Comparison of ENCODE assay signal across 13 cellular contexts in the genomic region with DNA sequence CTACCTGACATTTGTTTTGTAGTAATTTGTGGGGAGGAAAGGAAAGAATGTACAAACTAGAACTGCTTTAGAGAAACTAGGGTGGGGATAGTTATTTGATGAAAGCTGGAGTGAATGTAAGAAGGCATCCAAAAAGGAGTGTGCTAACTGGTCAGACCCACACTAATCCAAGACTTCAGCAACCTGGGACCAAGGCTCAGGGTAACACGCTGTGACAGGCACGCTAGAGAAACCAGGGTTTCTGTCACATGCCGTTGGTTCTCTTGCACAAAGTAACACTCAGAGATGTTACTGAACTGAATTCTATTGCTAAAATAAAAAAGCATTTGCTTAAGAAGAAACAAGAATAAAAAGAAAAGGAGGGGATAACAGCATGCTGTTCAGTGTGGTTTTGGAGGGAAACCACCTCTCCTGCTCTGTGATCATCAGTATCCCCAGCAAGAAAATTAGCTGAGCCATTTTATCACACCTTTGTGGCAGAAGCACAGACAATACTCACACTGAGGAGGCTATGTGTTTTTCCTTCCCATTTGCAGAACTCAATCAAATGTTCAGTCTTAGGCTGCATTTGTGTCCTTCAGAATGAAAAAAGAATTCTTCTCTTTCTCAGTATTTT. TPM values are rescaled to one million over a fixed set of nuclear protein-coding genes. Genes with fewer than 3 reads are reported as not detected.
DNase-seq lines count a peak whose midpoint lies in the region; ATAC-seq and TF ChIP-seq lines count a peak whose summit lies in the region.
"Had no signal": no experiment of that assay in that cellular context is flagged by ENCODE, and none has a peak within 500 bp of the region (broad histone marks: within the 10 kb centered on the region; RNA-seq: fewer than 3 reads in every experiment).

No MANE protein-coding gene starts in this region.

- peaks cover 22% of the 10 kb centered on the region for H3K4me1 Mint-ChIP-seq in activated CD4-positive, alpha-beta T cell treated with anti-CD3 and anti-CD28 coated beads, Interleukin-2, amount 10 ng/mL, durations not matched to agents 24 days and 14 days
- peaks cover 21% of the 10 kb centered on the region for H3K4me1 Mint-ChIP-seq in WTC11
- H3K4me1 Mint-ChIP-seq in stimulated activated naive CD8-positive, alpha-beta T cell treated with anti-CD3 and anti-CD28 coated beads, Interleukin-15, Interleukin-2, amounts not matched to agents 100 ng/mL and 50 ng/mL, for 24 hours (ENCODE audit: low read depth) = peaks cover 22% of the 10 kb centered on the region

- peaks cover 11% of the 10 kb centered on the region for H3K27me3 Mint-ChIP-seq in activated CD4-positive, alpha-beta T cell treated with anti-CD3 and anti-CD28 coated beads, Interleukin-2, amount 10 ng/mL, durations not matched to agents 24 days and 14 days
- H3K27me3 Mint-ChIP-seq in WTC11 (ENCODE audit: low read depth) = no peaks in the 10 kb centered on the region
- peaks cover 7% of the 10 kb centered on the region for H3K27me3 Mint-ChIP-seq in stimulated activated naive CD8-positive, alpha-beta T cell treated with anti-CD3 and anti-CD28 coated beads, Interleukin-15, Interleukin-2, amounts not matched to agents 100 ng/mL and 50 ng/mL, for 24 hours

- H3K36me3 Mint-ChIP-seq in activated CD4-positive, alpha-beta T cell treated with anti-CD3 and anti-CD28 coated beads, Interleukin-2, amount 10 ng/mL, durations not matched to agents 24 days and 14 days (ENCODE audit: low read depth) = no peaks in the 10 kb centered on the region
- no peaks in the 10 kb centered on the region for H3K36me3 Mint-ChIP-seq in WTC11
- no peaks in the 10 kb centered on the region for H3K36me3 Mint-ChIP-seq in stimulated activated naive CD8-positive, alpha-beta T cell treated with anti-CD3 and anti-CD28 coated beads, Interleukin-15, Interleukin-2, amounts not matched to agents 100 ng/mL and 50 ng/mL, for 24 hours (ENCODE audit: low read depth)

- intact Hi-C loops in activated CD4-positive, alpha-beta T cell treated with anti-CD3 and anti-CD28 coated beads, Interleukin-2, amount 10 ng/mL, durations not matched to agents 24 days and 14 days (cut with micrococcal nuclease) = loop anchor here (1.0 to 2.0 kb wide), 6 partner anchors 33 to 645 kb away; no protein-coding TSS in a partner anchor
- intact Hi-C loops in lower leg skin (cut with DNase I; ENCODE audit: low total_unique reads) = loop anchor here (5.0 to 10.0 kb wide), 2 partner anchors 171 to 334 kb away; partner anchors contain the start of gene CD200R1

- H3K36me3 ChIP-seq in right atrium auricular region = no peaks in the 10 kb centered on the region
- H3K36me3 ChIP-seq: cardiac muscle cell, lower lobe of right lung, neutrophil, thoracic aorta had no signal

- DNase-seq in activated CD4-positive, alpha-beta T cell treated with anti-CD3 and anti-CD28 coated beads, Interleukin-2, amount 10 ng/mL, durations not matched to agents 24 days and 14 days = peak; percentile 61
- DNase-seq in activated CD4-positive, alpha-beta T cell treated with anti-CD3 and anti-CD28 coated beads, Interleukin-2, amount 50 U/mL, for 4 hours = no peak
- DNase-seq in WTC11 (ENCODE audit: low spot score) (no peak), foreskin keratinocyte (no peak), MV-4-11 (lab: John Stamatoyannopoulos, UW) (no peak), right atrium auricular region (ENCODE audit: low spot score) (no peak), lower leg skin (ENCODE audit: low spot score in 2 of 2) (no peak)

- no peak for TF ChIP-seq CTCF in WTC11 (IDR thresholded peaks at IDR 0.05)
- TF ChIP-seq CTCF in foreskin keratinocyte (conservative IDR thresholded peaks at IDR 0.05) = no peak
- no peak for TF ChIP-seq CTCF in right atrium auricular region (IDR thresholded peaks at IDR 0.05)
- no peak for TF ChIP-seq CTCF in lower leg skin (IDR thresholded peaks at IDR 0.05)

- H3K4me1 ChIP-seq in foreskin keratinocyte (peaks cover 40% of the 10 kb centered on the region), right atrium auricular region (peaks cover 0 to 40% of the 10 kb centered on the region in 2 donors)

- no peak overlapping the region for H3K27ac Mint-ChIP-seq in activated CD4-positive, alpha-beta T cell treated with anti-CD3 and anti-CD28 coated beads, Interleukin-2, amount 10 ng/mL, durations not matched to agents 24 days and 14 days
- no peak overlapping the region for H3K27ac Mint-ChIP-seq in WTC11
- H3K27ac Mint-ChIP-seq in stimulated activated naive CD8-positive, alpha-beta T cell treated with anti-CD3 and anti-CD28 coated beads, Interleukin-15, Interleukin-2, amounts not matched to agents 100 ng/mL and 50 ng/mL, for 24 hours = no peak overlapping the region

- WGBS in lower leg skin, 2 donors = 46% methylated on average over 3 of the region's 3 CpGs

- H3K4me3 ChIP-seq in right atrium auricular region (no peak overlapping the region), lower leg skin (ENCODE audit: low read depth, poor library complexity, severe bottlenecking) (no peak overlapping the region)
- H3K4me3 ChIP-seq: cardiac muscle cell, lower lobe of right lung had no signal

- H3K27ac ChIP-seq in foreskin keratinocyte (peak overlapping the region; percentile 6), right atrium auricular region (peak overlapping the region in 1 of 2 donors; percentile 24)
- H3K27ac ChIP-seq: cardiac muscle cell, epithelial cell of prostate, lower lobe of right lung, neutrophil, thoracic aorta had no signal

- H3K9me3 ChIP-seq in right atrium auricular region = no peaks in the 10 kb centered on the region
- H3K9me3 ChIP-seq: lower lobe of right lung, neutrophil, thoracic aorta had no signal

- H3K4me3 Mint-ChIP-seq in activated CD4-positive, alpha-beta T cell treated with anti-CD3 and anti-CD28 coated beads, Interleukin-2, amount 10 ng/mL, durations not matched to agents 24 days and 14 days = peak overlapping the region; percentile 78
- H3K4me3 Mint-ChIP-seq in WTC11 = no peak overlapping the region
- H3K4me3 Mint-ChIP-seq in stimulated activated naive CD8-positive, alpha-beta T cell treated with anti-CD3 and anti-CD28 coated beads, Interleukin-15, Interleukin-2, amounts not matched to agents 100 ng/mL and 50 ng/mL, for 24 hours = peak overlapping the region; percentile 11

- H3K9me3 Mint-ChIP-seq in activated CD4-positive, alpha-beta T cell treated with anti-CD3 and anti-CD28 coated beads, Interleukin-2, amount 10 ng/mL, durations not matched to agents 24 days and 14 days = no peaks in the 10 kb centered on the region
- H3K9me3 Mint-ChIP-seq in WTC11 = peaks cover 7% of the 10 kb centered on the region
- H3K9me3 Mint-ChIP-seq in stimulated activated naive CD8-positive, alpha-beta T cell treated with anti-CD3 and anti-CD28 coated beads, Interleukin-15, Interleukin-2, amounts not matched to agents 100 ng/mL and 50 ng/mL, for 24 hours = no peaks in the 10 kb centered on the region

- POLR2A ChIA-PET in WTC11 (lab: Charles Lee) = no interaction called here

- CTCF ChIA-PET in WTC11 (lab: Charles Lee) = interaction anchor here (0.6 to 7.5 kb wide), 14 partner anchors 9 to 532 kb away, joined by 3 to 66 read pairs (median 6); no protein-coding TSS in a partner anchor

- no peak for ATAC-seq in WTC11
- ATAC-seq in foreskin keratinocyte = no peak

- TF ChIP-seq POLR2A in lower leg skin (IDR thresholded peaks at IDR 0.05) = no peak

- no peaks in the 10 kb centered on the region for H3K27me3 ChIP-seq in foreskin keratinocyte
- H3K27me3 ChIP-seq in right atrium auricular region = no peaks in the 10 kb centered on the region
- H3K27me3 ChIP-seq: cardiac muscle cell had no signal

TF ChIP-seq in WTC11, 78 proteins besides CTCF, POLR2A, EP300 and RAD21:
- TF ChIP-seq MAX (CRISPR knock-in tag; IDR thresholded peaks at IDR 0.05) = peak; percentile 30; the same call in 1 of the 2 replicates
- TF ChIP-seq, protein P1, sequence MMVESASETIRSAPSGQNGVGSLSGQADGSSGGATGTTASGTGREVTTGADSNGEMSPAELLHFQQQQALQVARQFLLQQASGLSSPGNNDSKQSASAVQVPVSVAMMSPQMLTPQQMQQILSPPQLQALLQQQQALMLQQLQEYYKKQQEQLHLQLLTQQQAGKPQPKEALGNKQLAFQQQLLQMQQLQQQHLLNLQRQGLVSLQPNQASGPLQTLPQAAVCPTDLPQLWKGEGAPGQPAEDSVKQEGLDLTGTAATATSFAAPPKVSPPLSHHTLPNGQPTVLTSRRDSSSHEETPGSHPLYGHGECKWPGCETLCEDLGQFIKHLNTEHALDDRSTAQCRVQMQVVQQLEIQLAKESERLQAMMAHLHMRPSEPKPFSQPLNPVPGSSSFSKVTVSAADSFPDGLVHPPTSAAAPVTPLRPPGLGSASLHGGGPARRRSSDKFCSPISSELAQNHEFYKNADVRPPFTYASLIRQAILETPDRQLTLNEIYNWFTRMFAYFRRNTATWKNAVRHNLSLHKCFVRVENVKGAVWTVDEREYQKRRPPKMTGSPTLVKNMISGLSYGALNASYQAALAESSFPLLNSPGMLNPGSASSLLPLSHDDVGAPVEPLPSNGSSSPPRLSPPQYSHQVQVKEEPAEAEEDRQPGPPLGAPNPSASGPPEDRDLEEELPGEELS (CRISPR knock-in tag; IDR thresholded peaks at IDR 0.05) = no peak

RNA-seq across cellular contexts. Expression of gene CCDC80, which starts 2.8 kb away (rescaled TPM):
- not detected in 2 replicates for total RNA-seq in activated CD4-positive, alpha-beta T cell treated with anti-CD3 and anti-CD28 coated beads, Interleukin-2, amount 10 ng/mL, durations not matched to agents 24 days and 14 days
- 5.0 to 10.9 TPM (median 5.2 TPM) in 3 replicates for total RNA-seq in WTC11 (2021)
- total RNA-seq in foreskin keratinocyte = 24.5 and 25.0 TPM in 2 replicates
- polyA plus RNA-seq in foreskin keratinocyte = 15.7 and 17.0 TPM in 2 replicates
- total RNA-seq in right atrium auricular region = 100 to 1,000 TPM in 1 of 2 donors, 10 to 100 TPM in 1; 94.4 to 206 TPM
- 10 to 100 TPM in 3 of 4 donors, 1 to 10 TPM in 1; 7.4 to 53.3 (median 10.6) TPM for total RNA-seq in lower leg skin
